In the genomic region with DNA sequence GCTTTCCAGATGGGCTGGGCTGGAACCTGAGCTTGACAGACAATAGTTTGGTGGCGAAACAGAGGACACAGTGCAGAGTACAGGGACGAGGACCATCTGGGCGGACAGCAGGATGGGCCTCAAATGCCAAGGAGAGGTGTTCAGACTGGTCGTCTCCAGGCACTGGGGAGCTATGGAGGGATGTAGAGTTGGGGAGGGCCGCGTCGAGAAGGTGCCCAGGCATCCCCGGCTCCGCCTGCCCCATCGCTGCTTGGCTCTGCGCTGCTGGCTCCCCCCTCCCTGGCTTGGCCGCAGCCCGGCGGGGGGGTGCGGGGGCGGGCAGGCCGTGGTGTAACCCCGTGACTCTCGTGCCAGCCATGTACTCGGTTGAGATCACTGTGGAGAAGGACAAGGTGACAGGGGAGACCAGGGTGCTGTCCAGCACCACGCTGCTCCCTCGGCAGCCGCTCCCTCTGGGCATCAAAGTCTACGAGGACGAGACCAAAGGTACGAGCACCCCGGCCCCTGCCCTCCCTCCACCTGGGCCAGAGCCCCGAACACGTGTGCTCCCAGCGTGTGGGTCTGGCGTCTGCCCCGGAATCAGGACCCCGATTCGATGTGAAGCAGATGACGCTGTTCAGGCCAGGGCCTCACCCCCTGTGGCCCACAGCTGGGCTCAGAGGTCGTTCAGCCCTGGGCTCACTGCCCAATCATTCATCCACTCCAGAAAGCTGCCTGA, we compare ENCODE assay signal across 1 cellular context.
TF ChIP-seq lines count a peak whose summit lies in the region.

No MANE protein-coding gene starts in this region.

TF ChIP-seq in HepG2, 621 proteins besides CTCF, POLR2A, EP300 and RAD21 (continued from another document):
- no peak for TF ChIP-seq ZNF512B (CRISPR knock-in tag; IDR thresholded peaks at IDR 0.05; ENCODE audit: borderline replicate concordance)
- TF ChIP-seq ZNF256 (CRISPR knock-in tag; conservative IDR thresholded peaks at IDR 0.05): no peak
- TF ChIP-seq ZNF737 (CRISPR knock-in tag; IDR thresholded peaks at IDR 0.05; ENCODE audit: borderline replicate concordance): no peak
- peak; percentile 95 for TF ChIP-seq IKZF4 (CRISPR knock-in tag; IDR thresholded peaks at IDR 0.05; ENCODE audit: borderline replicate concordance, low read depth, not compliant biosample characterization)
- no peak; the same call in 1 of the 2 replicates for TF ChIP-seq ATF7-NPFF (CRISPR knock-in tag; IDR thresholded peaks at IDR 0.05; ENCODE audit: low read depth)
- TF ChIP-seq ZNF781 (CRISPR knock-in tag; IDR thresholded peaks at IDR 0.05; ENCODE audit: borderline replicate concordance, not compliant biosample characterization): no peak
- TF ChIP-seq, protein P1, sequence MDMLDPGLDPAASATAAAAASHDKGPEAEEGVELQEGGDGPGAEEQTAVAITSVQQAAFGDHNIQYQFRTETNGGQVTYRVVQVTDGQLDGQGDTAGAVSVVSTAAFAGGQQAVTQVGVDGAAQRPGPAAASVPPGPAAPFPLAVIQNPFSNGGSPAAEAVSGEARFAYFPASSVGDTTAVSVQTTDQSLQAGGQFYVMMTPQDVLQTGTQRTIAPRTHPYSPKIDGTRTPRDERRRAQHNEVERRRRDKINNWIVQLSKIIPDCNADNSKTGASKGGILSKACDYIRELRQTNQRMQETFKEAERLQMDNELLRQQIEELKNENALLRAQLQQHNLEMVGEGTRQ (IDR thresholded peaks at IDR 0.05; ENCODE audit: low read depth, low read length): no peak
- TF ChIP-seq, protein P1 (CRISPR knock-in tag; IDR thresholded peaks at IDR 0.05; ENCODE audit: borderline replicate concordance): no peak
